In genomic region chr21:33374080-33374873, GRCh38 we compare ENCODE assay signal across 8 cellular contexts. TPM values are rescaled to one million over a fixed set of nuclear protein-coding genes. Genes with fewer than 3 reads are reported as not detected.
DNase-seq lines count a peak whose midpoint lies in the region; ATAC-seq and TF ChIP-seq lines count a peak whose summit lies in the region.

No MANE protein-coding gene starts in this region.

- peaks cover 8% of the 10 kb centered on the region for H3K9me3 Mint-ChIP-seq in activated CD4-positive, alpha-beta T cell treated with anti-CD3 and anti-CD28 coated beads, Interleukin-2, amount 10 ng/mL, durations not matched to agents 7 days and 5 days
- H3K9me3 Mint-ChIP-seq in nephron progenitor cell, result peaks cover 13% of the 10 kb centered on the region

- TF ChIP-seq CTCF in BJ (IDR thresholded peaks at IDR 0.05; ENCODE audit: insufficient read depth, low read depth, low read length) (peak; percentile 69), epithelial cell of proximal tubule (conservative IDR thresholded peaks at IDR 0.05; ENCODE audit: low read depth, low read length) (peak; percentile 79), nephron progenitor cell (IDR thresholded peaks at IDR 0.05) (peak; percentile 30)

- H3K4me1 Mint-ChIP-seq in activated CD4-positive, alpha-beta T cell treated with anti-CD3 and anti-CD28 coated beads, Interleukin-2, amount 10 ng/mL, durations not matched to agents 7 days and 5 days, result peaks cover 13% of the 10 kb centered on the region
- no peaks in the 10 kb centered on the region for H3K4me1 Mint-ChIP-seq in nephron progenitor cell

- no peaks in the 10 kb centered on the region for H3K36me3 Mint-ChIP-seq in activated CD4-positive, alpha-beta T cell treated with anti-CD3 and anti-CD28 coated beads, Interleukin-2, amount 10 ng/mL, durations not matched to agents 7 days and 5 days (ENCODE audit: low read depth)
- no peaks in the 10 kb centered on the region for H3K36me3 Mint-ChIP-seq in nephron progenitor cell (ENCODE audit: low read depth)

- peak; percentile 50 for ATAC-seq in GM19468 (IDR thresholded peaks at IDR 0.05; ENCODE audit: extremely low read depth, unreplicated experiment)
- ATAC-seq in GM19023 (IDR thresholded peaks at IDR 0.05; ENCODE audit: unreplicated experiment), result no peak
- no peak for ATAC-seq in HG03565 (IDR thresholded peaks at IDR 0.05; ENCODE audit: unreplicated experiment)

- POLR2A ChIA-PET in BJ (lab: Charles Lee), result no interaction called here
- POLR2A ChIA-PET in activated CD4-positive, alpha-beta T cell treated with anti-CD3 and anti-CD28 coated beads, Interleukin-2, amount 10 ng/mL, durations not matched to agents 7 days and 5 days (lab: Charles Lee), result no interaction called here

- no peaks in the 10 kb centered on the region for H3K36me3 ChIP-seq in BJ (ENCODE audit: control insufficient read depth, insufficient read depth, low read length)

- CTCF ChIA-PET in BJ (lab: Yijun Ruan, JAX), result interaction anchor here (0.7 to 4.5 kb wide), 7 partner anchors 13 to 536 kb away, joined by 3 to 30 read pairs (median 3); no protein-coding TSS in a partner anchor
- CTCF ChIA-PET in activated CD4-positive, alpha-beta T cell treated with anti-CD3 and anti-CD28 coated beads, Interleukin-2, amount 10 ng/mL, durations not matched to agents 7 days and 5 days (lab: Charles Lee), result no interaction called here

- no peak for DNase-seq in BJ (ENCODE audit: low read depth)
- peak; percentile 16 to 53 for DNase-seq in NCI-H446 (lab: John Stamatoyannopoulos, UW)
- DNase-seq in activated CD4-positive, alpha-beta T cell treated with anti-CD3 and anti-CD28 coated beads, Interleukin-2, amount 10 ng/mL, durations not matched to agents 7 days and 5 days, result peak; percentile 73
- no peak for DNase-seq in epithelial cell of proximal tubule (ENCODE audit: low read depth)
- DNase-seq in nephron progenitor cell, result peak; percentile 11

- no peak overlapping the region for H3K4me3 Mint-ChIP-seq in activated CD4-positive, alpha-beta T cell treated with anti-CD3 and anti-CD28 coated beads, Interleukin-2, amount 10 ng/mL, durations not matched to agents 7 days and 5 days
- no peak overlapping the region for H3K4me3 Mint-ChIP-seq in nephron progenitor cell

- H3K4me3 ChIP-seq in BJ (ENCODE audit: low read depth, low read length), result no peak overlapping the region
- H3K4me3 ChIP-seq in epithelial cell of proximal tubule (ENCODE audit: low read depth, low read length), result no peak overlapping the region

- no peak overlapping the region for H3K27ac Mint-ChIP-seq in activated CD4-positive, alpha-beta T cell treated with anti-CD3 and anti-CD28 coated beads, Interleukin-2, amount 10 ng/mL, durations not matched to agents 7 days and 5 days
- H3K27ac Mint-ChIP-seq in nephron progenitor cell, result no peak overlapping the region

- H3K27me3 ChIP-seq in BJ (ENCODE audit: control insufficient read depth, insufficient read depth, low read length), result no peaks in the 10 kb centered on the region

- peaks cover 13% of the 10 kb centered on the region for H3K27me3 Mint-ChIP-seq in activated CD4-positive, alpha-beta T cell treated with anti-CD3 and anti-CD28 coated beads, Interleukin-2, amount 10 ng/mL, durations not matched to agents 7 days and 5 days
- peaks cover 18% of the 10 kb centered on the region for H3K27me3 Mint-ChIP-seq in nephron progenitor cell (ENCODE audit: low read depth, poor library complexity)

RNA-seq across cellular contexts. Expression of gene IFNGR2, which starts 28.9 kb away (rescaled TPM):
- polyA plus RNA-seq in BJ (2011; rRNA removed), result 107 and 114 TPM in 2 replicates
- 55.7 and 120 TPM in 2 replicates for polyA minus RNA-seq in BJ (2011; rRNA and poly(A)+ RNA removed)
- total RNA-seq in activated CD4-positive, alpha-beta T cell treated with anti-CD3 and anti-CD28 coated beads, Interleukin-2, amount 10 ng/mL, durations not matched to agents 7 days and 5 days, result 10 to 100 TPM; 11.3 to 11.8 TPM
- 59.9 and 64.5 TPM in 2 replicates for total RNA-seq in epithelial cell of proximal tubule

RNA-seq across cellular contexts. Expression of gene IFNAR1, which starts 49.5 kb away (rescaled TPM):
- polyA plus RNA-seq in BJ (2011; rRNA removed), result 11.4 and 15.0 TPM in 2 replicates
- 14.2 and 14.3 TPM in 2 replicates for polyA minus RNA-seq in BJ (2011; rRNA and poly(A)+ RNA removed)
- 10 to 100 TPM; 37.6 to 40.9 TPM for total RNA-seq in activated CD4-positive, alpha-beta T cell treated with anti-CD3 and anti-CD28 coated beads, Interleukin-2, amount 10 ng/mL, durations not matched to agents 7 days and 5 days
- total RNA-seq in epithelial cell of proximal tubule, result 8.6 and 8.8 TPM in 2 replicates

Comparison
In these comparisons a context has a peak if more than half of its experiments do, and no peak if none do; other contexts are left out.
1. DNase-seq: peak in NCI-H446 (2 of 2), activated CD4-positive, alpha-beta T cell treated with anti-CD3 and anti-CD28 coated beads, Interleukin-2, amount 10 ng/mL, durations not matched to agents 7 days and 5 days (single experiment) and nephron progenitor cell (single experiment); none in BJ (single experiment) and epithelial cell of proximal tubule (single experiment).
2. Peak in every context shown above with its lines, with median percentiles within 50 percentile points of each other: CTCF ChIP-seq.